In genomic region chr20:5811746-5812145, GRCh38 we compare ENCODE assay signal across 27 cellular contexts.
"Had no signal": no experiment of that assay in that cellular context is flagged by ENCODE, and none has a peak within 500 bp of the region (broad histone marks: within the 10 kb centered on the region; RNA-seq: fewer than 3 reads in every experiment).

No MANE protein-coding gene starts in this region.

- H3K9me3 ChIP-seq: colonic mucosa, esophagus muscularis mucosa, esophagus squamous epithelium, gastrocnemius medialis, gastroesophageal sphincter, heart left ventricle, heart right ventricle had no signal

- H3K27ac ChIP-seq: colonic mucosa, coronary artery, dorsolateral prefrontal cortex, epithelial cell of prostate, esophagus muscularis mucosa, esophagus squamous epithelium, foreskin keratinocyte, gastrocnemius medialis, gastroesophageal sphincter, heart left ventricle, heart right ventricle had no signal

- H3K4me1 ChIP-seq: colonic mucosa, esophagus muscularis mucosa, esophagus squamous epithelium, foreskin keratinocyte, gastrocnemius medialis, gastroesophageal sphincter had no signal

- ATAC-seq: effector memory CD8-positive, alpha-beta T cell; esophagus mucosa; foreskin keratinocyte; gastrocnemius medialis; gastroesophageal sphincter; heart left ventricle; heart right ventricle had no signal

- H3K4me3 ChIP-seq: colonic mucosa, coronary artery, dorsolateral prefrontal cortex, esophagus muscularis mucosa, esophagus squamous epithelium, gastrocnemius medialis, gastroesophageal sphincter, heart left ventricle, heart right ventricle had no signal

- H3K27me3 ChIP-seq: colonic mucosa, dorsolateral prefrontal cortex, esophagus muscularis mucosa, esophagus squamous epithelium, foreskin keratinocyte, gastrocnemius medialis, gastroesophageal sphincter, heart left ventricle, heart right ventricle had no signal

- DNase-seq: colonic mucosa; cortex of kidney; dermis blood vessel endothelial cell; dorsolateral prefrontal cortex; effector CD4-positive, alpha-beta T cell; effector CD8-positive, alpha-beta T cell; effector memory CD4-positive, alpha-beta T cell; effector memory CD8-positive, alpha-beta T cell; endodermal cell; erythroblast; esophagus squamous epithelium; foreskin fibroblast; foreskin keratinocyte; foreskin melanocyte; gastrocnemius medialis; glutamatergic neuron; head of caudate nucleus; heart left ventricle; heart right ventricle had no signal

- H3K36me3 ChIP-seq: colonic mucosa, esophagus muscularis mucosa, esophagus squamous epithelium, gastrocnemius medialis, heart left ventricle, heart right ventricle had no signal

- FAIRE-seq: colon, endometrium, frontal cortex had no signal
